ENCODE assay signal across 40 cellular contexts in genomic region chr5:137741-138140, GRCh38. TPM values are rescaled to one million over a fixed set of nuclear protein-coding genes. Genes with fewer than 3 reads are reported as not detected.
"Had no signal": no experiment of that assay in that cellular context is flagged by ENCODE, and none has a peak within 500 bp of the region (broad histone marks: within the 10 kb centered on the region; RNA-seq: fewer than 3 reads in every experiment).

No MANE protein-coding gene starts in this region.

- H3K36me3 ChIP-seq: adrenal gland, esophagus squamous epithelium, gastroesophageal sphincter, heart right ventricle, WERI-Rb-1 had no signal

- H3K4me1 ChIP-seq: adrenal gland, body of pancreas, esophagus squamous epithelium, gastroesophageal sphincter, heart right ventricle had no signal

- H3K4me1 Mint-ChIP-seq: activated CD4-positive, alpha-beta T cell treated with anti-CD3 and anti-CD28 coated beads for 36 hours; activated CD4-positive, alpha-beta T cell treated with anti-CD3 and anti-CD28 coated beads, Interleukin-2, amount 10 ng/mL, durations not matched to agents 24 days and 14 days; activated CD8-positive, alpha-beta memory T cell treated with anti-CD3 and anti-CD28 coated beads, Interleukin-2, amount 10 ng/mL, durations not matched to agents 7 days and 5 days; activated naive CD4-positive, alpha-beta T cell treated with anti-CD3 and anti-CD28 coated beads, Interleukin-2, amount 50 U/mL, for 24 hours; activated naive CD8-positive, alpha-beta T cell treated with anti-CD3 and anti-CD28 coated beads for 36 hours; activated naive CD8-positive, alpha-beta T cell treated with anti-CD3 and anti-CD28 coated beads, Interleukin-2, amount 50 U/mL, for 24 hours had no signal

- H3K36me3 Mint-ChIP-seq: activated CD4-positive, alpha-beta memory T cell treated with anti-CD3 and anti-CD28 coated beads for 36 hours; activated CD8-positive, alpha-beta memory T cell treated with anti-CD3 and anti-CD28 coated beads, Interleukin-2, amount 10 ng/mL, durations not matched to agents 7 days and 5 days; activated naive CD4-positive, alpha-beta T cell treated with anti-CD3 and anti-CD28 coated beads, Interleukin-2, amount 50 U/mL, for 24 hours; activated naive CD8-positive, alpha-beta T cell treated with anti-CD3 and anti-CD28 coated beads for 36 hours had no signal

- H3K27ac Mint-ChIP-seq: activated CD4-positive, alpha-beta memory T cell treated with anti-CD3 and anti-CD28 coated beads for 36 hours; activated CD4-positive, alpha-beta T cell treated with anti-CD3 and anti-CD28 coated beads for 36 hours; activated CD4-positive, alpha-beta T cell treated with anti-CD3 and anti-CD28 coated beads, Interleukin-2, amount 10 ng/mL, durations not matched to agents 24 days and 14 days; activated CD8-positive, alpha-beta memory T cell treated with anti-CD3 and anti-CD28 coated beads, Interleukin-2, amount 10 ng/mL, durations not matched to agents 7 days and 5 days; activated CD8-positive, alpha-beta T cell treated with anti-CD3 and anti-CD28 coated beads, Interleukin-2, amount 10 ng/mL, durations not matched to agents 7 days and 5 days; activated naive CD4-positive, alpha-beta T cell treated with anti-CD3 and anti-CD28 coated beads for 36 hours; activated naive CD4-positive, alpha-beta T cell treated with anti-CD3 and anti-CD28 coated beads, Interleukin-2, amount 50 U/mL, for 24 hours; activated naive CD8-positive, alpha-beta T cell treated with anti-CD3 and anti-CD28 coated beads, Interleukin-2, amount 50 U/mL, for 24 hours; activated T-helper 1 cell treated with anti-CD3 and anti-CD28 coated beads, Interleukin-12 subunit alpha, Interleukin-12 subunit beta, Interleukin-2, Interleukin-4 antibody, amounts not matched to agents 30 ng/mL and 10 ng/mL and 1 ng/mL, durations not matched to agents 14 hours and 24 hours and 36 hours; activated T-helper 2 cell treated with anti-CD3 and anti-CD28 coated beads, Interferon-gamma antibody, Interleukin-2, Interleukin-4, amounts not matched to agents 10 μg/mL and 5 μg/mL and 100 μg/mL, durations not matched to agents 14 hours and 24 hours and 36 hours; dendritic cell treated with granulocyte-macrophage colony-stimulating factor and Interleukin-4, amounts not matched to agents 40 ng/mL and 50 ng/mL, for 4 days; T-helper 17 cell; T-helper 2 cell treated with Interferon-gamma antibody and Interleukin-4, amounts not matched to agents 5 μg/mL and 100 μg/mL, for 36 hours had no signal

- H3K9me3 ChIP-seq: adrenal gland, body of pancreas, esophagus squamous epithelium, gastroesophageal sphincter, heart right ventricle had no signal

- H3K4me3 Mint-ChIP-seq: activated CD4-positive, alpha-beta memory T cell treated with anti-CD3 and anti-CD28 coated beads for 36 hours; activated CD4-positive, alpha-beta T cell treated with anti-CD3 and anti-CD28 coated beads for 36 hours; activated CD4-positive, alpha-beta T cell treated with anti-CD3 and anti-CD28 coated beads, Interleukin-2, amount 10 ng/mL, durations not matched to agents 24 days and 14 days; activated CD8-positive, alpha-beta memory T cell treated with anti-CD3 and anti-CD28 coated beads, Interleukin-2, amount 10 ng/mL, durations not matched to agents 7 days and 5 days; activated CD8-positive, alpha-beta T cell treated with anti-CD3 and anti-CD28 coated beads, Interleukin-2, amount 10 ng/mL, durations not matched to agents 7 days and 5 days; activated naive CD4-positive, alpha-beta T cell treated with anti-CD3 and anti-CD28 coated beads for 36 hours; activated naive CD4-positive, alpha-beta T cell treated with anti-CD3 and anti-CD28 coated beads, Interleukin-2, amount 50 U/mL, for 24 hours; activated naive CD8-positive, alpha-beta T cell treated with anti-CD3 and anti-CD28 coated beads for 36 hours; activated naive CD8-positive, alpha-beta T cell treated with anti-CD3 and anti-CD28 coated beads, Interleukin-2, amount 50 U/mL, for 24 hours; activated T-helper 1 cell treated with anti-CD3 and anti-CD28 coated beads, Interleukin-12 subunit alpha, Interleukin-12 subunit beta, Interleukin-2, Interleukin-4 antibody, amounts not matched to agents 30 ng/mL and 10 ng/mL and 1 ng/mL, durations not matched to agents 14 hours and 24 hours and 36 hours; dendritic cell treated with granulocyte-macrophage colony-stimulating factor and Interleukin-4, amounts not matched to agents 40 ng/mL and 50 ng/mL, for 4 days; T-helper 17 cell; T-helper 2 cell treated with Interferon-gamma antibody and Interleukin-4, amounts not matched to agents 5 μg/mL and 100 μg/mL, for 36 hours had no signal

- H3K4me3 ChIP-seq: adrenal gland, body of pancreas, coronary artery, dorsolateral prefrontal cortex, esophagus squamous epithelium, gastroesophageal sphincter, heart right ventricle had no signal

- DNase-seq: activated CD4-positive, alpha-beta memory T cell treated with anti-CD3 and anti-CD28 coated beads for 36 hours; activated CD4-positive, alpha-beta T cell treated with anti-CD3 and anti-CD28 coated beads for 36 hours; activated CD4-positive, alpha-beta T cell treated with anti-CD3 and anti-CD28 coated beads, Interleukin-2, amount 10 ng/mL, durations not matched to agents 24 days and 14 days; activated CD4-positive, CD25-positive, alpha-beta regulatory T cell; activated CD4-positive, CD25-positive, alpha-beta regulatory T cell treated with anti-CD3 and anti-CD28 coated beads, Interleukin-2, amount 50 U/mL, for 72 hours; activated CD8-positive, alpha-beta memory T cell treated with anti-CD3 and anti-CD28 coated beads, Interleukin-2, amount 10 ng/mL, durations not matched to agents 7 days and 5 days; activated CD8-positive, alpha-beta memory T cell treated with anti-CD3 and anti-CD28 coated beads, Interleukin-2, amount 50 U/mL, for 4 hours; activated CD8-positive, alpha-beta T cell treated with anti-CD3 and anti-CD28 coated beads, Interleukin-2, amount 10 ng/mL, durations not matched to agents 7 days and 5 days; activated effector memory CD4-positive, alpha-beta T cell treated with anti-CD3 and anti-CD28 coated beads, Interleukin-2, amount 50 U/mL, for 16 hours; activated naive CD4-positive, alpha-beta T cell treated with anti-CD3 and anti-CD28 coated beads for 36 hours; activated naive CD8-positive, alpha-beta T cell treated with anti-CD3 and anti-CD28 coated beads for 36 hours; activated naive CD8-positive, alpha-beta T cell treated with anti-CD3 and anti-CD28 coated beads, Interleukin-2, amount 50 U/mL, for 24 hours; activated T-cell treated with anti-CD3 and anti-CD28 coated beads, Interleukin-2, amount 50 U/mL, for 1 hour; activated T-cell treated with anti-CD3 and anti-CD28 coated beads, Interleukin-2, amount 50 U/mL, for 48 hours; adrenal gland; amygdala; aorta; body of pancreas; caudate nucleus; dorsolateral prefrontal cortex; effector memory CD4-positive, alpha-beta T cell; erythroblast; esophagus squamous epithelium; foreskin melanocyte; heart right ventricle; T-helper 1 cell; T-helper 17 cell; T1000; WERI-Rb-1 had no signal

- H3K9me3 Mint-ChIP-seq: activated CD4-positive, alpha-beta memory T cell treated with anti-CD3 and anti-CD28 coated beads for 36 hours; activated CD4-positive, alpha-beta T cell treated with anti-CD3 and anti-CD28 coated beads, Interleukin-2, amount 10 ng/mL, durations not matched to agents 24 days and 14 days; activated naive CD4-positive, alpha-beta T cell treated with anti-CD3 and anti-CD28 coated beads for 36 hours; activated naive CD4-positive, alpha-beta T cell treated with anti-CD3 and anti-CD28 coated beads, Interleukin-2, amount 50 U/mL, for 24 hours; activated naive CD8-positive, alpha-beta T cell treated with anti-CD3 and anti-CD28 coated beads for 36 hours; activated naive CD8-positive, alpha-beta T cell treated with anti-CD3 and anti-CD28 coated beads, Interleukin-2, amount 50 U/mL, for 24 hours; activated T-helper 1 cell treated with anti-CD3 and anti-CD28 coated beads, Interleukin-12 subunit alpha, Interleukin-12 subunit beta, Interleukin-2, Interleukin-4 antibody, amounts not matched to agents 30 ng/mL and 10 ng/mL and 1 ng/mL, durations not matched to agents 14 hours and 24 hours and 36 hours; activated T-helper 2 cell treated with anti-CD3 and anti-CD28 coated beads, Interferon-gamma antibody, Interleukin-2, Interleukin-4, amounts not matched to agents 10 μg/mL and 5 μg/mL and 100 μg/mL, durations not matched to agents 14 hours and 24 hours and 36 hours; dendritic cell treated with granulocyte-macrophage colony-stimulating factor and Interleukin-4, amounts not matched to agents 40 ng/mL and 50 ng/mL, for 4 days; T-helper 2 cell treated with Interferon-gamma antibody and Interleukin-4, amounts not matched to agents 5 μg/mL and 100 μg/mL, for 36 hours had no signal

- H3K27ac ChIP-seq: adrenal gland, body of pancreas, coronary artery, dorsolateral prefrontal cortex, esophagus squamous epithelium, gastroesophageal sphincter, heart right ventricle, WERI-Rb-1 had no signal

- H3K27me3 ChIP-seq: body of pancreas, esophagus squamous epithelium had no signal

- ATAC-seq: activated CD4-positive, alpha-beta T cell treated with anti-CD3 and anti-CD28 coated beads for 36 hours; activated CD8-positive, alpha-beta memory T cell treated with anti-CD3 and anti-CD28 coated beads, Interleukin-2, amount 10 ng/mL, durations not matched to agents 7 days and 5 days; activated CD8-positive, alpha-beta T cell treated with anti-CD3 and anti-CD28 coated beads, Interleukin-2, amount 10 ng/mL, durations not matched to agents 7 days and 5 days; activated naive CD8-positive, alpha-beta T cell treated with anti-CD3 and anti-CD28 coated beads, Interleukin-2, amount 50 U/mL, for 24 hours; body of pancreas; gastroesophageal sphincter; T-helper 17 cell had no signal

- H3K27me3 Mint-ChIP-seq: activated CD4-positive, alpha-beta T cell treated with anti-CD3 and anti-CD28 coated beads, Interleukin-2, amount 10 ng/mL, durations not matched to agents 24 days and 14 days; dendritic cell treated with granulocyte-macrophage colony-stimulating factor and Interleukin-4, amounts not matched to agents 40 ng/mL and 50 ng/mL, for 4 days had no signal

RNA-seq across cellular contexts. Expression of gene PLEKHG4B, which starts 45.8 kb away (rescaled TPM):
- total RNA-seq: activated CD4-positive, alpha-beta memory T cell treated with anti-CD3 and anti-CD28 coated beads for 36 hours; activated CD4-positive, alpha-beta T cell treated with anti-CD3 and anti-CD28 coated beads, Interleukin-2, amount 10 ng/mL, durations not matched to agents 24 days and 14 days; activated CD8-positive, alpha-beta memory T cell treated with anti-CD3 and anti-CD28 coated beads, Interleukin-2, amount 10 ng/mL, durations not matched to agents 7 days and 5 days; activated CD8-positive, alpha-beta T cell treated with anti-CD3 and anti-CD28 coated beads, Interleukin-2, amount 10 ng/mL, durations not matched to agents 7 days and 5 days; activated naive CD4-positive, alpha-beta T cell treated with anti-CD3 and anti-CD28 coated beads for 36 hours; activated T-helper 1 cell treated with anti-CD3 and anti-CD28 coated beads, Interleukin-12 subunit alpha, Interleukin-12 subunit beta, Interleukin-2, Interleukin-4 antibody, amounts not matched to agents 30 ng/mL and 10 ng/mL and 1 ng/mL, durations not matched to agents 14 hours and 24 hours and 36 hours; activated T-helper 2 cell treated with anti-CD3 and anti-CD28 coated beads, Interferon-gamma antibody, Interleukin-2, Interleukin-4, amounts not matched to agents 10 μg/mL and 5 μg/mL and 100 μg/mL, durations not matched to agents 14 hours and 24 hours and 36 hours had no signal

RNA-seq across cellular contexts. Expression of gene LRRC14B, which starts 53.6 kb away (rescaled TPM):
- total RNA-seq: activated CD4-positive, alpha-beta memory T cell treated with anti-CD3 and anti-CD28 coated beads for 36 hours; activated CD4-positive, alpha-beta T cell treated with anti-CD3 and anti-CD28 coated beads, Interleukin-2, amount 10 ng/mL, durations not matched to agents 24 days and 14 days; activated CD8-positive, alpha-beta memory T cell treated with anti-CD3 and anti-CD28 coated beads for 36 hours; activated CD8-positive, alpha-beta memory T cell treated with anti-CD3 and anti-CD28 coated beads, Interleukin-2, amount 10 ng/mL, durations not matched to agents 7 days and 5 days; activated CD8-positive, alpha-beta T cell treated with anti-CD3 and anti-CD28 coated beads, Interleukin-2, amount 10 ng/mL, durations not matched to agents 7 days and 5 days; activated naive CD4-positive, alpha-beta T cell treated with anti-CD3 and anti-CD28 coated beads for 36 hours; activated T-helper 1 cell treated with anti-CD3 and anti-CD28 coated beads, Interleukin-12 subunit alpha, Interleukin-12 subunit beta, Interleukin-2, Interleukin-4 antibody, amounts not matched to agents 30 ng/mL and 10 ng/mL and 1 ng/mL, durations not matched to agents 14 hours and 24 hours and 36 hours; activated T-helper 2 cell treated with anti-CD3 and anti-CD28 coated beads, Interferon-gamma antibody, Interleukin-2, Interleukin-4, amounts not matched to agents 10 μg/mL and 5 μg/mL and 100 μg/mL, durations not matched to agents 14 hours and 24 hours and 36 hours; adrenal gland; aorta; body of pancreas; esophagus squamous epithelium; fibroblast of lung; fibroblast of villous mesenchyme; gastroesophageal sphincter; glomerular endothelial cell; T-helper 17 cell had no signal
- polyA plus RNA-seq: adrenal gland, aorta, fibroblast of lung had no signal
